In the genomic region with DNA sequence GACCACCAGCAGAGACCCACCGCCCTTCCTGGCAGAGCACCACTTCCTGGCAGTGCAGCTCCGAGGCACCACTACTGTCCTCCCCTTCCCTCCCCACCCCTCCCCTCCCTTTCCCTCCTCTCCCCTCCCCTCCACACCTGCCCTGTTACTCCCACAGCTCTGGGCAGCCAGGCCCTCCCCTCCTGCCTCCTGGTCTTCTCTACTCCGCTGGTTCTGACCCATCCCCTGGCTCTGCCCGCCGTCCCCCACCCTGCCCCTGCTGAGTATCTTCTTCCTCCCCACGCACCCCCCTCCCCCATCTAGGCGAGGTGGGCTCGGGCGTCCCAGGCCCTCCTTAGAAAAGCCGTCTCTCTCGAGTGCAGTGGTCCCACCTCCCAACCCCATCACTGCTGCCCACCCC, we compare ENCODE assay signal across 22 cellular contexts.
"Had no signal": no experiment of that assay in that cellular context is flagged by ENCODE, and none has a peak within 500 bp of the region (broad histone marks: within the 10 kb centered on the region; RNA-seq: fewer than 3 reads in every experiment).

No MANE protein-coding gene starts in this region.

- H3K4me3 ChIP-seq: ascending aorta, gastroesophageal sphincter, sigmoid colon, SK-N-MC, tibial nerve had no signal

- H3K4me1 ChIP-seq: ascending aorta, gastroesophageal sphincter, sigmoid colon, tibial nerve had no signal

- DNase-seq: activated CD4-positive, alpha-beta T cell treated with anti-CD3 and anti-CD28 coated beads for 4 hours; activated CD4-positive, alpha-beta T cell treated with anti-CD3 and anti-CD28 coated beads, Interleukin-2, amount 50 U/mL, for 4 hours; activated CD8-positive, alpha-beta memory T cell treated with anti-CD3 and anti-CD28 coated beads for 24 hours; activated effector memory CD4-positive, alpha-beta T cell treated with Interleukin-2 at 50 U/mL for 16 hours; activated naive CD4-positive, alpha-beta T cell treated with Interleukin-2 at 50 U/mL for 16 hours; brain microvascular endothelial cell; hypothalamus; immature natural killer cell; kidney glomerular epithelial cell; midbrain; sigmoid colon; small intestine; stimulated activated CD4-positive, alpha-beta T cell treated with anti-CD3 and anti-CD28 coated beads, Interleukin-1b, Interleukin-23, amount 100 ng/mL, for 48 hours; stimulated activated CD4-positive, alpha-beta T cell treated with anti-CD3 and anti-CD28 coated beads, Interleukin-4, amount 100 ng/mL, for 4 hours; stimulated activated CD8-positive, alpha-beta memory T cell treated with anti-CD3 and anti-CD28 coated beads, Interleukin-4, amount 100 ng/mL, for 48 hours; stimulated activated naive B cell treated with anti-CD40 and anti-IgM and Interleukin-4, amounts not matched to agents 10 μg/mL and 1 μg/mL and 100 μg/mL, for 72 hours had no signal

- ATAC-seq: gastroesophageal sphincter; naive thymus-derived CD8-positive, alpha-beta T cell; stimulated activated naive B cell treated with anti-CD40 and anti-IgM and Interleukin-4, amounts not matched to agents 10 μg/mL and 1 μg/mL and 100 μg/mL, for 72 hours had no signal

- H3K27me3 ChIP-seq: ascending aorta, brain microvascular endothelial cell, gastroesophageal sphincter, sigmoid colon, tibial nerve had no signal

- H3K36me3 ChIP-seq: ascending aorta, brain microvascular endothelial cell, tibial nerve had no signal

- H3K27ac ChIP-seq: ascending aorta, brain microvascular endothelial cell, gastroesophageal sphincter, sigmoid colon, SK-N-MC, tibial nerve, VCaP had no signal

- H3K9me3 ChIP-seq: ascending aorta, gastroesophageal sphincter, sigmoid colon, tibial nerve had no signal
